ENCODE assay signal across 8 cellular contexts in genomic region chr14:49861923-49862673, GRCh38. TPM values are rescaled to one million over a fixed set of nuclear protein-coding genes. Genes with fewer than 3 reads are reported as not detected.
DNase-seq lines count a peak whose midpoint lies in the region; ATAC-seq and TF ChIP-seq lines count a peak whose summit lies in the region.

No MANE protein-coding gene starts in this region.

- H3K9me3 ChIP-seq in A673 (ENCODE audit: low read depth, low read length, poor library complexity, severe bottlenecking) (no peaks in the 10 kb centered on the region), right lobe of liver (no peaks in the 10 kb centered on the region)

- H3K9me3 Mint-ChIP-seq in activated CD4-positive, alpha-beta T cell treated with anti-CD3 and anti-CD28 coated beads, Interleukin-2, amount 10 ng/mL, durations not matched to agents 7 days and 5 days = peaks cover 2% of the 10 kb centered on the region

- CTCF ChIA-PET in A673 (lab: Charles Lee) = interaction anchor here (0.6 to 2.7 kb wide), 11 partner anchors 8 to 652 kb away, joined by 3 to 19 read pairs (median 5); partner anchors contain the start of genes NEMF, POLE2 and VCPKMT
- CTCF ChIA-PET in activated CD4-positive, alpha-beta T cell treated with anti-CD3 and anti-CD28 coated beads, Interleukin-2, amount 10 ng/mL, durations not matched to agents 7 days and 5 days (lab: Charles Lee) = interaction anchor here (0.5 to 10.6 kb wide), 87 partner anchors 10 to 662 kb away, joined by 3 to 164 read pairs (median 5); partner anchors contain the start of genes ARF6, DNAAF2, KLHDC1 and KLHDC2

- no peak overlapping the region for H3K27ac Mint-ChIP-seq in activated CD4-positive, alpha-beta T cell treated with anti-CD3 and anti-CD28 coated beads, Interleukin-2, amount 10 ng/mL, durations not matched to agents 7 days and 5 days

- H3K4me3 ChIP-seq in A673 (ENCODE audit: low read depth, low read length, poor library complexity, severe bottlenecking) (peak overlapping the region; percentile 58), dorsolateral prefrontal cortex (peak overlapping the region; percentile 40 to 95 (median 77)), right lobe of liver (peak overlapping the region; percentile 36 to 62 (median 58))

- intact Hi-C loops in A673 (cut with micrococcal nuclease; ENCODE audit: unreplicated experiment) = loop anchor here (2.0 to 5.0 kb wide), 2 partner anchors 31 to 370 kb away; partner anchors contain the start of genes ARF6 and SOS2
- intact Hi-C loops in dorsolateral prefrontal cortex (cut with DNase I) = loop anchor here (1.0 to 10.0 kb wide), 8 partner anchors 10 to 670 kb away; partner anchors contain the start of genes ARF6 (in 2 of the 2), DMAC2L (in 1 of the 2), KLHDC1 (in 1 of the 2) and KLHDC2 (in 1 of the 2)
- intact Hi-C loops in right lobe of liver (cut with DNase I) = loop anchor here in 1 of 2 donors (10.0 kb wide), 1 partner anchor 243 kb away; no protein-coding TSS in a partner anchor

- no peaks in the 10 kb centered on the region for H3K27me3 ChIP-seq in A673 (replicated peaks; ENCODE audit: insufficient read depth, low read depth, low read length, poor library complexity)
- no peaks in the 10 kb centered on the region for H3K27me3 ChIP-seq in dorsolateral prefrontal cortex
- no peaks in the 10 kb centered on the region for H3K27me3 ChIP-seq in right lobe of liver

- no peaks in the 10 kb centered on the region for H3K36me3 Mint-ChIP-seq in activated CD4-positive, alpha-beta T cell treated with anti-CD3 and anti-CD28 coated beads, Interleukin-2, amount 10 ng/mL, durations not matched to agents 7 days and 5 days (ENCODE audit: low read depth)

- DNase-seq in A673 (ENCODE audit: low spot score) = peak; percentile 95
- peak; percentile 82 to 86 for DNase-seq in NCI-H526 (lab: John Stamatoyannopoulos, UW)
- DNase-seq in activated CD4-positive, alpha-beta T cell treated with anti-CD3 and anti-CD28 coated beads, Interleukin-2, amount 10 ng/mL, durations not matched to agents 7 days and 5 days = peak; percentile 88
- DNase-seq in dorsolateral prefrontal cortex = peak; percentile 63 to 86 (median 78)
- DNase-seq in right lobe of liver = peak; percentile 77 to 85 (median 80)
- peak; percentile 84 to 86 for DNase-seq in stimulated activated CD4-positive, alpha-beta T cell treated with anti-CD3 and anti-CD28 coated beads, Interleukin-2, amount 100 ng/mL, for 48 hours

- no peak for TF ChIP-seq POLR2A in right lobe of liver (IDR thresholded peaks at IDR 0.05)

- no peaks in the 10 kb centered on the region for H3K36me3 ChIP-seq in A673 (ENCODE audit: insufficient read depth, low read length, poor library complexity, severe bottlenecking)
- H3K36me3 ChIP-seq in right lobe of liver = no peaks in the 10 kb centered on the region

- H3K4me1 Mint-ChIP-seq in activated CD4-positive, alpha-beta T cell treated with anti-CD3 and anti-CD28 coated beads, Interleukin-2, amount 10 ng/mL, durations not matched to agents 7 days and 5 days = peaks cover 27% of the 10 kb centered on the region

- BruUV-seq in A673 (replicated peaks; lab: Mats Ljungman, UMichigan) = no TSS peak

- no peak overlapping the region for H3K4me3 Mint-ChIP-seq in activated CD4-positive, alpha-beta T cell treated with anti-CD3 and anti-CD28 coated beads, Interleukin-2, amount 10 ng/mL, durations not matched to agents 7 days and 5 days

- peak; percentile 18 for ATAC-seq in GM18861 (IDR thresholded peaks at IDR 0.05; ENCODE audit: unreplicated experiment)
- ATAC-seq in HG03439 (IDR thresholded peaks at IDR 0.05; ENCODE audit: unreplicated experiment) = peak; percentile 40
- ATAC-seq in right lobe of liver = peak; percentile 75 to 81 (median 76)

- H3K27me3 Mint-ChIP-seq in activated CD4-positive, alpha-beta T cell treated with anti-CD3 and anti-CD28 coated beads, Interleukin-2, amount 10 ng/mL, durations not matched to agents 7 days and 5 days = no peaks in the 10 kb centered on the region

- peaks cover 11% of the 10 kb centered on the region for H3K4me1 ChIP-seq in A673 (ENCODE audit: insufficient read depth, low read length, poor library complexity, severe bottlenecking)
- H3K4me1 ChIP-seq in right lobe of liver = peaks cover 0 to 10% (median 0%) of the 10 kb centered on the region in 4 donors

- peak; percentile 100 for TF ChIP-seq CTCF in A673 (conservative IDR thresholded peaks at IDR 0.05; ENCODE audit: low read depth, low read length)
- peak; percentile 87 to 100 (median 99) for TF ChIP-seq CTCF in dorsolateral prefrontal cortex (IDR thresholded peaks at IDR 0.05 in 54 of 56, conservative IDR thresholded peaks at IDR 0.05 in 2 of 56; ENCODE audit: low read depth in 1 of 56, partially characterized antibody in 56 of 56)
- TF ChIP-seq CTCF in right lobe of liver (IDR thresholded peaks at IDR 0.05) = peak; percentile 100

- H3K27ac ChIP-seq in A673 (ENCODE audit: low read depth, low read length, poor library complexity, severe bottlenecking) (peak overlapping the region; percentile 93), dorsolateral prefrontal cortex (peak overlapping the region; percentile 81 to 100 (median 98)), right lobe of liver (peak overlapping the region; percentile 91 to 98 (median 97))

- under 1% methylated on average over 26 of the region's 32 CpGs for WGBS in right lobe of liver (ENCODE audit: insufficient coverage, low coverage, low lambda C conversion rate, missing lambda C conversion rate)

- POLR2A ChIA-PET in A673 (lab: Charles Lee; ENCODE audit: low non-redundant PET) = interaction anchor here (1.0 kb wide), 1 partner anchor 9 kb away, joined by 3 read pairs; the partner anchor contains the start of gene NEMF
- POLR2A ChIA-PET in activated CD4-positive, alpha-beta T cell treated with anti-CD3 and anti-CD28 coated beads, Interleukin-2, amount 10 ng/mL, durations not matched to agents 7 days and 5 days (lab: Charles Lee) = interaction anchor here (0.7 to 2.6 kb wide), 7 partner anchors 10 to 401 kb away, joined by 3 to 17 read pairs (median 7); partner anchors contain the start of genes KLHDC2 and NEMF

RNA-seq across cellular contexts. Expression of gene NEMF, which starts 9.5 kb away (rescaled TPM):
- total RNA-seq in A673 (2021) = 77.5 and 80.2 TPM in 2 replicates
- 10 to 100 TPM; 76.7 to 89.1 TPM for total RNA-seq in activated CD4-positive, alpha-beta T cell treated with anti-CD3 and anti-CD28 coated beads, Interleukin-2, amount 10 ng/mL, durations not matched to agents 7 days and 5 days
- total RNA-seq in dorsolateral prefrontal cortex = 100 to 1,000 TPM in 116 of 120 experiments, 10 to 100 TPM in 4; 91.8 to 161 (median 124) TPM
- total RNA-seq in right lobe of liver = 10 to 100 TPM; 15.3 to 29.9 (median 23.4) TPM

RNA-seq across cellular contexts. Expression of gene ARF6, which starts 30.8 kb away (rescaled TPM):
- total RNA-seq in A673 (2021) (59.2 and 67.6 TPM in 2 replicates), dorsolateral prefrontal cortex (10 to 100 TPM; 16.6 to 28.7 (median 22.5) TPM), right lobe of liver (10 to 100 TPM; 21.1 to 41.4 (median 32.4) TPM)
- 100 to 1,000 TPM; 160 to 165 TPM for total RNA-seq in activated CD4-positive, alpha-beta T cell treated with anti-CD3 and anti-CD28 coated beads, Interleukin-2, amount 10 ng/mL, durations not matched to agents 7 days and 5 days

Comparison
In these comparisons a context has a peak if more than half of its experiments do, and no peak if none do; other contexts are left out.
1. Peak in every context shown above with its lines: DNase-seq, ATAC-seq, H3K4me3 ChIP-seq and H3K27ac ChIP-seq.
2. ATAC-seq: peak in every context shown above with its lines; median percentile 76 in right lobe of liver; 40 in HG03439; 18 in GM18861.